In genomic region chr12:122886851-122887816, GRCh38 we compare ENCODE assay signal across 8 cellular contexts. TPM values are rescaled to one million over a fixed set of nuclear protein-coding genes. Genes with fewer than 3 reads are reported as not detected.
DNase-seq lines count a peak whose midpoint lies in the region; ATAC-seq and TF ChIP-seq lines count a peak whose summit lies in the region.

No MANE protein-coding gene starts in this region.

- no peak for TF ChIP-seq CTCF in lung (IDR thresholded peaks at IDR 0.05; ENCODE audit: control extremely low read depth, extremely low read depth)

- H3K36me3 ChIP-seq in lung (ENCODE audit: control insufficient read depth in 2 of 2, insufficient read depth in 2 of 2, low read length in 2 of 2) (no peaks in the 10 kb centered on the region), urinary bladder (ENCODE audit: insufficient read depth) (no peaks in the 10 kb centered on the region)

- DNase-seq in DMS53 (lab: John Stamatoyannopoulos, UW), result peak; percentile 62
- DNase-seq in DMS53 treated with DMSO at 0.1 percent for 48 hours (lab: John Stamatoyannopoulos, UW; ENCODE audit: unreplicated experiment), result no peak
- DNase-seq in NCI-H524 (lab: John Stamatoyannopoulos, UW), result peak; percentile 80 to 95
- no peak for DNase-seq in lung (ENCODE audit: low spot score)
- no peak for DNase-seq in G401 (ENCODE audit: low spot score)

- H3K4me1 ChIP-seq in lung (ENCODE audit: control insufficient read depth in 2 of 2, insufficient read depth in 2 of 2, low read length in 2 of 2) (peaks cover 24 to 36% of the 10 kb centered on the region in 2 donors), urinary bladder (ENCODE audit: insufficient read depth) (peaks cover 5% of the 10 kb centered on the region)

- no peaks in the 10 kb centered on the region for H3K9me3 ChIP-seq in lung (ENCODE audit: control insufficient read depth in 2 of 2, insufficient read depth in 1 of 2, low read length in 1 of 2)

- H3K4me3 ChIP-seq in lung (no peak overlapping the region), urinary bladder (ENCODE audit: low read depth, low read length) (no peak overlapping the region)

- no peaks in the 10 kb centered on the region for H3K27me3 ChIP-seq in lung (ENCODE audit: control insufficient read depth, insufficient read depth)

- WGBS in adipose tissue, 3 donors, result 59 to 72% (median 67%) methylated on average over 10 of the region's 10 CpGs
- WGBS in lung, 2 donors, result 61 to 69% methylated on average over 10 of the region's 10 CpGs
- 35% methylated on average over 10 of the region's 10 CpGs for WGBS in urinary bladder

- ATAC-seq in HG02678 (IDR thresholded peaks at IDR 0.05; ENCODE audit: unreplicated experiment), result peak; percentile 79
- ATAC-seq in lung (ENCODE audit: insufficient read depth, low FRiP score), result peak; percentile 2

- in situ Hi-C loops in G401 (cut with HindIII; ENCODE audit: low sequenced_read_pairs), result no loop called here

- peak overlapping the region; percentile 4 for H3K27ac ChIP-seq in adipose tissue (ENCODE audit: low read depth, low read length)
- H3K27ac ChIP-seq in lung (ENCODE audit: low read depth in 1 of 2, low read length in 1 of 2), result peak overlapping the region; percentile 59 to 90
- peak overlapping the region; percentile 76 for H3K27ac ChIP-seq in urinary bladder (ENCODE audit: low read depth)

RNA-seq across cellular contexts. Expression of gene VPS37B, which starts 8.8 kb away (rescaled TPM):
- polyA plus RNA-seq in adipose tissue (10 to 100 TPM; 18.7 to 23.6 (median 21.4) TPM), lung (10 to 100 TPM; 31.0 to 41.5 TPM), urinary bladder (25.2 TPM)
- total RNA-seq in lung (10 to 100 TPM; 43.1 to 44.1 TPM), urinary bladder (18.9 TPM)
- 38.3 and 53.4 TPM in 2 replicates for total RNA-seq in G401 (2014; rRNA removed; shearing (Covaris generic))

RNA-seq across cellular contexts. Expression of gene HIP1R, which starts 51.9 kb away (rescaled TPM):
- polyA plus RNA-seq in adipose tissue (10 to 100 TPM; 27.0 to 62.4 (median 42.4) TPM), lung (10 to 100 TPM; 34.5 to 36.3 TPM), urinary bladder (16.5 TPM)
- total RNA-seq in lung (10 to 100 TPM; 33.8 to 56.3 TPM), urinary bladder (17.2 TPM)
- 14.0 and 19.3 TPM in 2 replicates for total RNA-seq in G401 (2014; rRNA removed; shearing (Covaris generic))

Comparison
In these comparisons a context has a peak if more than half of its experiments do, and no peak if none do; other contexts are left out.
1. DNase-seq: peak in DMS53 (single experiment) and NCI-H524 (2 of 2); none in DMS53 treated with DMSO at 0.1 percent for 48 hours (single experiment), lung (single experiment) and G401 (single experiment).
2. H3K27ac ChIP-seq: peak in every context shown above with its lines; median percentile 76 in urinary bladder; 74 in lung; 4 in adipose tissue.